Comparison of ENCODE assay signal across 24 cellular contexts in the genomic region with DNA sequence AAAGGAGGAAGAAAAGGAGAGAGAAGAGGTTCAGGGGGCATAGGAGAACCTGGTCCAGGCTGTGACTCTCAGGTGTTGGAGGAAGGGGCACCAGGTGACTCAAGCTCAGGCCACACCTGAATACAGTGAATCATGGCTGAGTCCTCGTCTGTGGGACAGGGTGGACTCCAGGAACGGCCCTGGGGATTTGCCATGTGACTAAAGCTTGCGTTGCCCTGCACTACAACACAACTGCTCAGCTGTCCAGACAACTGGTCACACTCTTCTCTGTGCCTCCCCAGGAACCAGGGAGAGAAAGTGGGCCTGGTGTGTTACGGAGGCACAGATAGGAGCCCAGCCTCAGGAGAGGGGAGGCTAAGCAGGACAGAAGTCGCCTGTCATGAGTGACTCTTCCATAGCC. TPM values are rescaled to one million over a fixed set of nuclear protein-coding genes. Genes with fewer than 3 reads are reported as not detected.
A peak's percentile ranks its signal among the peaks of the same experiment; 100 is the strongest.
DNase-seq lines count a peak whose midpoint lies in the region; ATAC-seq, FAIRE-seq and TF ChIP-seq lines count a peak whose summit lies in the region.
"Had no signal": no experiment of that assay in that cellular context is flagged by ENCODE, and none has a peak within 500 bp of the region (broad histone marks: within the 10 kb centered on the region; RNA-seq: fewer than 3 reads in every experiment).

No MANE protein-coding gene starts in this region.

- no peak overlapping the region for H4K8ac ChIP-seq in mesenchymal stem cell (ENCODE audit: low read length)

- H3K23ac ChIP-seq in mesenchymal stem cell (ENCODE audit: low read length in 2 of 2): no peak overlapping the region

- H3K27me3 Mint-ChIP-seq in brain: no peaks in the 10 kb centered on the region
- H3K27me3 Mint-ChIP-seq in CD8-positive, alpha-beta T cell (ENCODE audit: low read depth): no peaks in the 10 kb centered on the region

- peak overlapping the region; percentile 72 for H4K91ac ChIP-seq in mesenchymal stem cell (ENCODE audit: low read length)

- POLR2A ChIA-PET in CD8-positive, alpha-beta T cell (lab: Charles Lee): no interaction called here

- H3K4me3 ChIP-seq in mesenchymal stem cell (ENCODE audit: insufficient read depth in 1 of 2, low read depth in 1 of 2, low read length in 2 of 2): no peak overlapping the region
- H3K4me3 ChIP-seq in CD8-positive, alpha-beta T cell (ENCODE audit: low read depth, low read length): no peak overlapping the region
- H3K4me3 ChIP-seq: right lobe of liver had no signal

- H3K9me3 Mint-ChIP-seq in brain: peaks cover 0 to 4% (median 0%) of the 10 kb centered on the region in 5 experiments
- H3K9me3 Mint-ChIP-seq in CD8-positive, alpha-beta T cell: no peaks in the 10 kb centered on the region
- H3K9me3 Mint-ChIP-seq: stimulated activated memory B cell treated with anti-CD40 and anti-IgM and Interleukin-4, amounts not matched to agents 10 μg/mL and 1 μg/mL and 100 μg/mL, for 72 hours had no signal

- no peaks in the 10 kb centered on the region for H3K9me3 ChIP-seq in mesenchymal stem cell (ENCODE audit: control insufficient read depth, low read length)
- no peaks in the 10 kb centered on the region for H3K9me3 ChIP-seq in CD8-positive, alpha-beta T cell (ENCODE audit: low read length)
- H3K9me3 ChIP-seq: BE2C, right lobe of liver had no signal

- no peak overlapping the region for H3K4me2 ChIP-seq in mesenchymal stem cell (ENCODE audit: low read length, poor library complexity, severe bottlenecking)

- no peak overlapping the region for H2BK15ac ChIP-seq in mesenchymal stem cell (ENCODE audit: low read depth, poor library complexity, severe bottlenecking)

- H3K4me3 Mint-ChIP-seq in brain: no peak overlapping the region
- H3K4me3 Mint-ChIP-seq in CD8-positive, alpha-beta T cell: no peak overlapping the region
- H3K4me3 Mint-ChIP-seq: stimulated activated memory B cell treated with anti-CD40 and anti-IgM and Interleukin-4, amounts not matched to agents 10 μg/mL and 1 μg/mL and 100 μg/mL, for 72 hours had no signal

- no peak overlapping the region for H3K27ac ChIP-seq in mesenchymal stem cell (ENCODE audit: low read length, poor library complexity, severe bottlenecking)
- H3K27ac ChIP-seq in CD8-positive, alpha-beta T cell (ENCODE audit: low read depth, low read length): no peak overlapping the region
- H3K27ac ChIP-seq: 22Rv1, right lobe of liver had no signal

- peak overlapping the region in 1 of 2 experiments; percentile 48 for H3K18ac ChIP-seq in mesenchymal stem cell (ENCODE audit: low read depth in 1 of 2, low read length in 2 of 2)

- CTCF ChIA-PET in CD8-positive, alpha-beta T cell (lab: Charles Lee): no interaction called here

- TF ChIP-seq CTCF in brain (conservative IDR thresholded peaks at IDR 0.05): no peak
- TF ChIP-seq CTCF in CD8-positive, alpha-beta T cell (IDR thresholded peaks at IDR 0.05): no peak

- H2AK5ac ChIP-seq in mesenchymal stem cell (ENCODE audit: low read length, severe bottlenecking): no peak overlapping the region

- H3K27ac Mint-ChIP-seq in brain: peak overlapping the region in 3 of 5 experiments; percentile 45 to 74 (median 69)
- H3K27ac Mint-ChIP-seq in CD8-positive, alpha-beta T cell: no peak overlapping the region
- H3K27ac Mint-ChIP-seq: stimulated activated memory B cell treated with anti-CD40 and anti-IgM and Interleukin-4, amounts not matched to agents 10 μg/mL and 1 μg/mL and 100 μg/mL, for 72 hours had no signal

- no peak for ATAC-seq in CD8-positive, alpha-beta T cell
- ATAC-seq: HepG2; left ventricle myocardium superior; stimulated activated memory B cell treated with anti-CD40 and anti-IgM and Interleukin-4, amounts not matched to agents 10 μg/mL and 1 μg/mL and 100 μg/mL, for 72 hours had no signal

- peaks cover 31% of the 10 kb centered on the region for H3K4me1 ChIP-seq in mesenchymal stem cell (ENCODE audit: control insufficient read depth, insufficient read depth, low read depth, low read length)
- peaks cover under 1% of the 10 kb centered on the region for H3K4me1 ChIP-seq in CD8-positive, alpha-beta T cell (ENCODE audit: insufficient read depth, low read length)
- H3K4me1 ChIP-seq: BE2C had no signal

- FAIRE-seq in urothelium cell line (lab: Jason Lieb, UNC): no peak
- FAIRE-seq: D721Med, H54, HepG2 had no signal

- H3K9ac ChIP-seq in mesenchymal stem cell (ENCODE audit: low read length): no peak overlapping the region

- H2AFZ ChIP-seq in mesenchymal stem cell (ENCODE audit: low read depth, low read length): no peak overlapping the region

- H2BK120ac ChIP-seq in mesenchymal stem cell (ENCODE audit: low read depth, low read length): no peak overlapping the region

- peaks cover 57% of the 10 kb centered on the region for H3K4me1 Mint-ChIP-seq in brain
- H3K4me1 Mint-ChIP-seq in CD8-positive, alpha-beta T cell (ENCODE audit: low read depth): no peaks in the 10 kb centered on the region

- H3K36me3 Mint-ChIP-seq in brain: no peaks in the 10 kb centered on the region
- H3K36me3 Mint-ChIP-seq in CD8-positive, alpha-beta T cell: no peaks in the 10 kb centered on the region
- H3K36me3 Mint-ChIP-seq: stimulated activated memory B cell treated with anti-CD40 and anti-IgM and Interleukin-4, amounts not matched to agents 10 μg/mL and 1 μg/mL and 100 μg/mL, for 72 hours had no signal

- no peak overlapping the region for H3K4ac ChIP-seq in mesenchymal stem cell (ENCODE audit: low read depth in 1 of 2, low read length in 2 of 2)

- H2BK12ac ChIP-seq in mesenchymal stem cell (ENCODE audit: low read length in 2 of 2): peak overlapping the region; percentile 3 to 29

- intact Hi-C loops in CD8-positive, alpha-beta T cell (cut with DNase I, micrococcal nuclease): no loop called here

- no peaks in the 10 kb centered on the region for H3K36me3 ChIP-seq in mesenchymal stem cell (ENCODE audit: control insufficient read depth in 1 of 2, insufficient read depth in 2 of 2, low read depth in 1 of 2, low read length in 2 of 2)
- no peaks in the 10 kb centered on the region for H3K36me3 ChIP-seq in CD8-positive, alpha-beta T cell (ENCODE audit: insufficient read depth, low read length)
- H3K36me3 ChIP-seq: BE2C, right lobe of liver had no signal

- 90% methylated on average over 5 of the region's 5 CpGs for WGBS in mesenchymal stem cell

- H2BK5ac ChIP-seq in mesenchymal stem cell (ENCODE audit: low read depth, low read length, poor library complexity, severe bottlenecking): no peak overlapping the region

- no peaks in the 10 kb centered on the region for H3K79me1 ChIP-seq in mesenchymal stem cell (replicated peaks; ENCODE audit: low read length, poor library complexity, severe bottlenecking)

- peak overlapping the region in 1 of 2 experiments; percentile 44 for H3K14ac ChIP-seq in mesenchymal stem cell (ENCODE audit: low read length in 2 of 2)

- DNase-seq in NCI-H82 (lab: John Stamatoyannopoulos, UW) (peak; percentile 59), NCI-H82 treated with DMSO at 0.1 percent for 48 hours (lab: John Stamatoyannopoulos, UW; ENCODE audit: unreplicated experiment) (no peak), mesenchymal stem cell (no peak), urothelium cell line (ENCODE audit: low spot score) (peak; percentile 26), mesenteric fat pad (ENCODE audit: low spot score) (no peak)
- DNase-seq in stimulated activated naive CD4-positive, alpha-beta T cell treated with Interleukin-2 at 50 U/mL for 16 hours (lab: John Stamatoyannopoulos, UW): no peak
- DNase-seq in CD8-positive, alpha-beta T cell: no peak
- DNase-seq: activated CD4-positive, alpha-beta T cell treated with anti-CD3 and anti-CD28 coated beads for 48 hours; activated gamma-delta T cell; BE2C; caudate nucleus; erythroblast; GDM1; left ventricle myocardium superior; NCI-H146; NCI-H2171 treated with DMSO at 0.1 percent for 48 hours; NCI-H774 had no signal

- H3K27me3 ChIP-seq in mesenchymal stem cell (ENCODE audit: control insufficient read depth in 1 of 2, insufficient read depth in 1 of 2, low read length in 2 of 2): no peaks in the 10 kb centered on the region
- no peaks in the 10 kb centered on the region for H3K27me3 ChIP-seq in CD8-positive, alpha-beta T cell (ENCODE audit: insufficient read depth, low read length)
- H3K27me3 ChIP-seq: BE2C, right lobe of liver had no signal

RNA-seq across cellular contexts. Expression of a gene that starts 3.6 kb away (rescaled TPM):
- polyA plus RNA-seq in brain (ENCODE audit: insufficient read depth, low read depth, low replicate concordance): 1.7 TPM
- 8.7 TPM for polyA plus RNA-seq in mesenchymal stem cell (2013, experiment 1 of 2)
- 8.5 TPM for polyA plus RNA-seq in mesenchymal stem cell (2013, experiment 2 of 2)
- total RNA-seq in mesenteric fat pad: 35.6 TPM
- total RNA-seq in CD8-positive, alpha-beta T cell: not detected

RNA-seq across cellular contexts. Expression of a gene that starts 19.4 kb away (rescaled TPM):
- polyA plus RNA-seq in brain (ENCODE audit: insufficient read depth, low read depth, low replicate concordance): 3.5 TPM
- polyA plus RNA-seq in mesenchymal stem cell (2013, experiment 1 of 2): 81.8 TPM
- polyA plus RNA-seq in mesenchymal stem cell (2013, experiment 2 of 2): 81.6 TPM
- 2,798 TPM for total RNA-seq in mesenteric fat pad
- total RNA-seq in CD8-positive, alpha-beta T cell: 1 to 10 TPM; 1.4 to 1.5 TPM
- total RNA-seq: HepG2 had no signal
- polyA plus RNA-seq: HepG2 had no signal

RNA-seq across cellular contexts. Expression of a gene that starts 48.8 kb away (rescaled TPM):
- polyA plus RNA-seq in brain (ENCODE audit: insufficient read depth, low read depth, low replicate concordance): 5.9 TPM
- polyA plus RNA-seq in mesenchymal stem cell (2013, experiment 1 of 2): 7.2 TPM
- 6.9 TPM for polyA plus RNA-seq in mesenchymal stem cell (2013, experiment 2 of 2)
- 83.7 TPM for total RNA-seq in mesenteric fat pad
- not detected for total RNA-seq in CD8-positive, alpha-beta T cell
- total RNA-seq: HepG2 had no signal
- polyA plus RNA-seq: HepG2 had no signal

Comparison
In these comparisons a context has a peak if more than half of its experiments do, and no peak if none do; other contexts are left out.
1. DNase-seq: peak in NCI-H82 (single experiment) and urothelium cell line (single experiment); none in NCI-H82 treated with DMSO at 0.1 percent for 48 hours (single experiment), mesenchymal stem cell (single experiment), mesenteric fat pad (single experiment), stimulated activated naive CD4-positive, alpha-beta T cell treated with Interleukin-2 at 50 U/mL for 16 hours (single experiment) and CD8-positive, alpha-beta T cell (0 of 7).
2. RNA of a gene that starts 3.6 kb away (total RNA-seq): 35.6 TPM in mesenteric fat pad (single experiment); not detected in CD8-positive, alpha-beta T cell; every median in the first group is over 10 times any median in the second.
3. RNA of a gene that starts 19.4 kb away (total RNA-seq): 2,798 TPM in mesenteric fat pad (single experiment); 1.4 to 1.5 TPM in CD8-positive, alpha-beta T cell; every median in the first group is over 1,000 times any median in the second.
4. RNA of a gene that starts 48.8 kb away (total RNA-seq): 83.7 TPM in mesenteric fat pad (single experiment); not detected in CD8-positive, alpha-beta T cell; every median in the first group is over 10 times any median in the second.